Comparison of ENCODE assay signal across 11 cellular contexts in the genomic region with DNA sequence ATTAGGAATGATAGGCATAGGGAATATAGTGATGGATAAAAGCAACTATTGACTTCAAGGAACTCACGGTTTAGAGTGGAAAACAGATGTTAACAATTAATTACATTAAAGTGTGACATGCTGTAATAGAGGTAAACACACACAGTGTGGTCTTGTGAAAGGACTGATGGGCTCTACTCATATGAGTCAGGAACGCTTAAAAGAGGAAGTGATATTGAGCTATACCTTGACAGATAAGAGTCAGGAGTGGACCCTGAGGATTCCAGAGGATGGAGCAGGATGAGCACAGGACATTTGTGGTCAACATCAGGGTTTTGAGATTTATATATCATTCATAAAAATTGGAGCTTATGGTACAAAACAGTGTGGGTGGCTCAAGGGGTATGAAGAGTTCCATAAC. TPM values are rescaled to one million over a fixed set of nuclear protein-coding genes. Genes with fewer than 3 reads are reported as not detected.
A peak's percentile ranks its signal among the peaks of the same experiment; 100 is the strongest.
DNase-seq lines count a peak whose midpoint lies in the region; ATAC-seq and TF ChIP-seq lines count a peak whose summit lies in the region.
"Had no signal": no experiment of that assay in that cellular context is flagged by ENCODE, and none has a peak within 500 bp of the region (broad histone marks: within the 10 kb centered on the region; RNA-seq: fewer than 3 reads in every experiment).

No MANE protein-coding gene starts in this region.

- TF ChIP-seq POLR2A in GM18505 (IDR thresholded peaks at IDR 0.05; ENCODE audit: borderline replicate concordance, extremely low read depth, insufficient read depth, insufficient read length), result no peak

- WGBS in GM23248 (ENCODE audit: low coverage in 1 of 2, low lambda C conversion rate in 2 of 2, missing lambda C conversion rate in 2 of 2), 2 experiments, result 78 to 83% methylated on average over 2 of the region's 2 CpGs

- no peaks in the 10 kb centered on the region for H3K9me2 ChIP-seq in GM23248 (ENCODE audit: insufficient read depth)

- H3F3A ChIP-seq in GM23248 (ENCODE audit: insufficient read depth), result no peaks in the 10 kb centered on the region

- in situ Hi-C loops in GM23248 (cut with MboI), result no loop called here

- H3K4me3 ChIP-seq in GM23248, result no peak overlapping the region

- H3K36me3 ChIP-seq in GM23248 (ENCODE audit: low read depth), result peaks cover 34% of the 10 kb centered on the region

- H3K4me2 ChIP-seq in GM23248 (ENCODE audit: unreplicated experiment), result no peak overlapping the region

- no peak overlapping the region for H2AFZ ChIP-seq in GM23248

- no peaks in the 10 kb centered on the region for H3K27me3 ChIP-seq in GM23248 (replicated peaks; ENCODE audit: insufficient read depth)

- H3K9ac ChIP-seq in GM23248, result no peak overlapping the region

- no peak overlapping the region for H3K27ac ChIP-seq in GM23248

- no peaks in the 10 kb centered on the region for H3K79me2 ChIP-seq in GM23248 (ENCODE audit: insufficient read depth)

- H4K20me1 ChIP-seq in GM23248 (ENCODE audit: insufficient read depth), result no peaks in the 10 kb centered on the region

- ATAC-seq in GM18505 (IDR thresholded peaks at IDR 0.05; ENCODE audit: unreplicated experiment), result peak; percentile 99
- peak; percentile 93 for ATAC-seq in GM19467 (IDR thresholded peaks at IDR 0.05; ENCODE audit: unreplicated experiment)
- peak; percentile 98 for ATAC-seq in HG02870 (IDR thresholded peaks at IDR 0.05; ENCODE audit: unreplicated experiment)
- ATAC-seq in HG03521 (IDR thresholded peaks at IDR 0.05; ENCODE audit: unreplicated experiment), result peak; percentile 99

- DNase-seq in GM23248, result no peak
- DNase-seq in stimulated activated CD4-positive, alpha-beta T cell treated with anti-CD3 and anti-CD28 coated beads, Interleukin-4, amount 100 ng/mL, for 4 hours, result no peak
- DNase-seq in CD1c-positive myeloid dendritic cell (ENCODE audit: extremely low spot score), result no peak
- no peak for DNase-seq in stimulated activated CD4-positive, alpha-beta T cell treated with anti-CD3 and anti-CD28 coated beads, Interleukin-4, amount 100 ng/mL, for 24 hours
- DNase-seq: activated CD4-positive, alpha-beta T cell treated with anti-CD3 and anti-CD28 coated beads, Interleukin-2, amount 50 U/mL, for 4 hours; NCI-H1092; T-helper 1 cell had no signal

- H3K4me1 ChIP-seq in GM23248 (ENCODE audit: insufficient read depth), result no peaks in the 10 kb centered on the region

- H3K9me3 ChIP-seq in GM23248 (ENCODE audit: low read depth), result no peaks in the 10 kb centered on the region

RNA-seq across cellular contexts. Expression of gene EXOG, which starts 11.0 kb away (rescaled TPM):
- total RNA-seq in GM23248 (2014; rRNA removed; shearing (Covaris generic)), result 6.4 and 8.6 TPM in 2 replicates
- 8.2 and 9.0 TPM in 2 replicates for polyA plus RNA-seq in GM23248 (2016; fragmentation: Nextera tagmentation; extraction: Ambion mirVana)

RNA-seq across cellular contexts. Expression of gene ACVR2B, which starts 53.4 kb away (rescaled TPM):
- total RNA-seq in GM23248 (2014; rRNA removed; shearing (Covaris generic)), result 0.76 TPM in 2 replicates
- polyA plus RNA-seq in GM23248 (2016; fragmentation: Nextera tagmentation; extraction: Ambion mirVana), result 0.16 TPM in 2 replicates
